In genomic region chr11:2699531-2700414, GRCh38 we compare ENCODE assay signal across 8 cellular contexts. TPM values are rescaled to one million over a fixed set of nuclear protein-coding genes. Genes with fewer than 3 reads are reported as not detected.
DNase-seq lines count a peak whose midpoint lies in the region; ATAC-seq and TF ChIP-seq lines count a peak whose summit lies in the region.

KCNQ1OT1 (minus strand) TSS chr11:2699994.

- H3K27ac ChIP-seq in ACC112 (ENCODE audit: low read depth, low read length) (peak within 1 kb of the TSS; percentile 52), caudate nucleus (ENCODE audit: low read depth, low read length) (peak within 1 kb of the TSS; percentile 76)

- POLR2A ChIA-PET in activated B cell treated with CpG ODN at 0.5 μM for 24 hours (lab: Charles Lee), result interaction anchor here (0.6 to 1.0 kb wide), 5 partner anchors 9 to 431 kb away, joined by 3 to 7 read pairs (median 3); no protein-coding TSS in a partner anchor

- CTCF ChIA-PET in activated B cell treated with CpG ODN at 0.5 μM for 24 hours (lab: Charles Lee), result no interaction called here

- intact Hi-C loops in activated B cell treated with CpG ODN at 0.5 μM for 24 hours (cut with micrococcal nuclease), result loop anchor here (1.0 to 10.0 kb wide), 3 partner anchors 165 to 293 kb away; partner anchors contain the start of gene NAP1L4

- H3K4me3 ChIP-seq in ACC112 (ENCODE audit: low read depth, low read length), result peak within 1 kb of the TSS; percentile 86

- ATAC-seq in GM18867 (IDR thresholded peaks at IDR 0.05; ENCODE audit: unreplicated experiment) (peak; percentile 90), HG03097 (IDR thresholded peaks at IDR 0.05; ENCODE audit: low FRiP score, unreplicated experiment) (peak; percentile 70), activated B cell treated with CpG ODN at 0.5 μM for 24 hours (ENCODE audit: low read depth) (peak; percentile 94)

- H2AFZ ChIP-seq in ACC112 (ENCODE audit: low read length, unreplicated experiment), result no peak within 1 kb of the TSS

- H3K27ac Mint-ChIP-seq in activated B cell treated with CpG ODN at 0.5 μM for 24 hours, result peak within 1 kb of the TSS; percentile 70

- peaks cover 51% of the 10 kb centered on the region for H3K79me2 ChIP-seq in ACC112 (ENCODE audit: control insufficient read depth, insufficient read depth, low read length, unreplicated experiment)

- H3K36me3 ChIP-seq in ACC112 (ENCODE audit: insufficient read depth, low read length), result no peaks in the 10 kb centered on the region

- peak within 1 kb of the TSS; percentile 85 for H3K4me3 Mint-ChIP-seq in activated B cell treated with CpG ODN at 0.5 μM for 24 hours

- peak; percentile 79 for DNase-seq in NCI-H2196 (lab: John Stamatoyannopoulos, UW; ENCODE audit: unreplicated experiment)
- peak; percentile 77 for DNase-seq in activated B cell treated with CpG ODN at 0.5 μM for 24 hours
- DNase-seq in caudate nucleus (lab: John Stamatoyannopoulos, UW), result peak; percentile 22 to 94 (median 85)
- DNase-seq in islet precursor cell, result peak; percentile 95
- peak; percentile 76 for DNase-seq in stimulated activated CD4-positive, alpha-beta T cell treated with anti-CD3 and anti-CD28 coated beads, Interleukin-12 subunit alpha, Interleukin-12 subunit beta, amount 100 ng/mL, for 24 hours (ENCODE audit: low read depth in 2 of 2)

- H3K4me1 Mint-ChIP-seq in activated B cell treated with CpG ODN at 0.5 μM for 24 hours, result peaks cover 47% of the 10 kb centered on the region

- H3K9me3 Mint-ChIP-seq in activated B cell treated with CpG ODN at 0.5 μM for 24 hours, result no peaks in the 10 kb centered on the region

- peaks cover 13% of the 10 kb centered on the region for H3K36me3 Mint-ChIP-seq in activated B cell treated with CpG ODN at 0.5 μM for 24 hours (ENCODE audit: low read depth)

- peaks cover 21% of the 10 kb centered on the region for H3K4me1 ChIP-seq in ACC112 (ENCODE audit: control insufficient read depth, insufficient read depth, low read length, unreplicated experiment)

- no peaks in the 10 kb centered on the region for H3K27me3 ChIP-seq in ACC112 (ENCODE audit: insufficient read depth, low read length)

- TF ChIP-seq CTCF in activated B cell treated with CpG ODN at 0.5 μM for 24 hours (IDR thresholded peaks at IDR 0.05), result no peak

- H3K27me3 Mint-ChIP-seq in activated B cell treated with CpG ODN at 0.5 μM for 24 hours, result no peaks in the 10 kb centered on the region

RNA-seq across cellular contexts. Expression of gene KCNQ1OT1, which starts in this region (rescaled TPM):
- total RNA-seq in activated B cell treated with CpG ODN at 0.5 μM for 24 hours, result 0.88 and 1.2 TPM in 2 replicates

Comparison
In these comparisons a context has a peak if more than half of its experiments do, and no peak if none do; other contexts are left out.
1. Peak in every context shown above with its lines: DNase-seq, ATAC-seq, H3K4me3 ChIP-seq and H3K27ac ChIP-seq.